Comparison of ENCODE assay signal across 23 cellular contexts in the genomic region with DNA sequence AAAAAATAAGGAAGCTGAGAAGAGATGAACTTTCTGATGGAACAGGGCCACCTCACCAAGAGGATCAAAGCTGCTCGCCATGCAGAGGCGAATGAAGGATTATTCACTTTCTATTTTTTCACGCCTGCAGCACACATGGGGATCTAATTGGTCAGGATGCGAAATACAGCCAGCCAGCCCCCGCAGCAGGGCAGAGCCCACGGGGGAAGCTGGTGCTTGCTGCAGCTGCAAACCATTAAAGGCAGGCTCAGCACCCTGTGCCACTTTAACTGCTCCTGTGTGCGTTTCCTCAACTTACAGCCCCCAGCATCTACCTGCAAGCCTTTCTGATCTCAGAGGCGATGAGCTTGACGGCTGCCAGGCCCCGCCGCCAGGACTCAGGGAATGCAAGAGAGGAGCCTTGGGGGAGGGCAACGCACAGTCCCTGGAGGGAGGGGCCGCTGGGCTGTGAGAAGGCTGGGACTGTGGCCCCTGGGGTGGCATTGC.
DNase-seq lines count a peak whose midpoint lies in the region; ATAC-seq and TF ChIP-seq lines count a peak whose summit lies in the region.
"Had no signal": no experiment of that assay in that cellular context is flagged by ENCODE, and none has a peak within 500 bp of the region (broad histone marks: within the 10 kb centered on the region; RNA-seq: fewer than 3 reads in every experiment).

No MANE protein-coding gene starts in this region.

- H3K4me3 ChIP-seq in DND-41 (ENCODE audit: low read depth in 1 of 2, low read length in 2 of 2) (no peak overlapping the region), body of pancreas (no peak overlapping the region)
- H3K4me3 ChIP-seq: esophagus squamous epithelium, lung, prostate gland, thoracic aorta had no signal

- intact Hi-C loops in body of pancreas (cut with DNase I), result no loop called here

- peaks cover 4% of the 10 kb centered on the region for H3K4me1 Mint-ChIP-seq in activated T-cell treated with anti-CD3 and anti-CD28 coated beads, Interleukin-2, amount 50 U/mL, for 4 hours (ENCODE audit: low read depth)

- H3K27ac ChIP-seq in DND-41 (ENCODE audit: low read length), result peak overlapping the region; percentile 65
- peak overlapping the region; percentile 41 for H3K27ac ChIP-seq in KOPT-K1 (ENCODE audit: low read depth, low read length, poor library complexity, severe bottlenecking)
- H3K27ac ChIP-seq in body of pancreas, result peak overlapping the region in 1 of 4 donors; percentile 46
- H3K27ac ChIP-seq: prostate gland, thoracic aorta had no signal

- DNase-seq in DND-41, result peak; percentile 55
- no peak for DNase-seq in body of pancreas
- peak; percentile 5 for DNase-seq in myocyte (ENCODE audit: low read depth)
- DNase-seq in ecto neural progenitor cell (ENCODE audit: low spot score), result no peak
- DNase-seq in NCI-H146 treated with DMSO at 0.1 percent for 48 hours (lab: John Stamatoyannopoulos, UW; ENCODE audit: unreplicated experiment), result no peak
- no peak for DNase-seq in activated T-cell treated with anti-CD3 and anti-CD28 coated beads, Interleukin-2, amount 50 U/mL, for 4 hours
- DNase-seq: activated CD4-positive, alpha-beta T cell treated with anti-CD3 and anti-CD28 coated beads for 48 hours; activated CD8-positive, alpha-beta memory T cell treated with anti-CD3 and anti-CD28 coated beads, Interleukin-2, amount 50 U/mL, for 4 hours; activated gamma-delta T cell treated with Interleukin-2 at 50 U/mL for 16 hours; central memory CD4-positive, alpha-beta T cell; effector CD4-positive, alpha-beta T cell; esophagus squamous epithelium; GF-D8; NCI-H2081 treated with DMSO at 0.1 percent for 48 hours; NCI-H524 treated with DMSO at 0.1 percent for 48 hours; PC-3; stimulated activated CD4-positive, alpha-beta T cell treated with anti-CD3 and anti-CD28 coated beads, Interleukin-12 subunit alpha, Interleukin-12 subunit beta, amount 100 ng/mL, for 4 hours had no signal

- H4K20me1 ChIP-seq in DND-41 (ENCODE audit: insufficient read depth, low read length), result no peaks in the 10 kb centered on the region

- H3K9me3 Mint-ChIP-seq in activated T-cell treated with anti-CD3 and anti-CD28 coated beads, Interleukin-2, amount 50 U/mL, for 4 hours, result no peaks in the 10 kb centered on the region
- H3K9me3 Mint-ChIP-seq: natural killer cell treated with Interleukin-12 subunit alpha and Interleukin-12 subunit beta and Interleukin-15 and Interleukin-18, amount 100 ng/mL, for 72 hours had no signal

- peaks cover 25% of the 10 kb centered on the region for H3K27me3 Mint-ChIP-seq in activated T-cell treated with anti-CD3 and anti-CD28 coated beads, Interleukin-2, amount 50 U/mL, for 4 hours (ENCODE audit: low read depth)

- ATAC-seq in DND-41 (ENCODE audit: insufficient read depth, low read depth) (peak; percentile 77), body of pancreas (peak; percentile 16), HG02981 (IDR thresholded peaks at IDR 0.05; ENCODE audit: unreplicated experiment) (no peak)
- no peak for ATAC-seq in activated T-cell treated with anti-CD3 and anti-CD28 coated beads, Interleukin-2, amount 50 U/mL, for 4 hours
- ATAC-seq: natural killer cell treated with Interleukin-12 subunit alpha and Interleukin-12 subunit beta and Interleukin-15 and Interleukin-18, amount 100 ng/mL, for 72 hours; PC-3 had no signal

- peak overlapping the region; percentile 35; the same call in 1 of the 2 replicates for H2AFZ ChIP-seq in DND-41 (ENCODE audit: low read depth, low read length)

- H3K36me3 ChIP-seq in DND-41 (ENCODE audit: insufficient read depth, low read length), result no peaks in the 10 kb centered on the region
- no peaks in the 10 kb centered on the region for H3K36me3 ChIP-seq in KOPT-K1 (ENCODE audit: insufficient read depth, low read length)
- no peaks in the 10 kb centered on the region for H3K36me3 ChIP-seq in body of pancreas (replicated peaks in 1 of 2; ENCODE audit: insufficient read depth in 1 of 2, low read depth in 2 of 2)
- H3K36me3 ChIP-seq: esophagus squamous epithelium, prostate gland, thoracic aorta had no signal

- peak overlapping the region; percentile 12; the same call in 1 of the 2 replicates for H3K4me2 ChIP-seq in DND-41 (ENCODE audit: insufficient read depth, low read length)

- no peak for TF ChIP-seq POLR2A in body of pancreas (IDR thresholded peaks at IDR 0.05)

- WGBS in body of pancreas, 2 donors, result 53 to 66% methylated on average over 7 to 13 of the region's 13 CpGs

- H3K9me3 ChIP-seq in DND-41 (ENCODE audit: insufficient read depth, low read length, severe bottlenecking), result no peaks in the 10 kb centered on the region
- H3K9me3 ChIP-seq in KOPT-K1 (ENCODE audit: insufficient read depth, low read length, poor library complexity, severe bottlenecking), result no peaks in the 10 kb centered on the region
- no peaks in the 10 kb centered on the region for H3K9me3 ChIP-seq in body of pancreas
- H3K9me3 ChIP-seq: esophagus squamous epithelium, prostate gland, thoracic aorta had no signal

- H3K4me1 ChIP-seq in DND-41 (ENCODE audit: insufficient read depth, low read length) (peaks cover 31% of the 10 kb centered on the region), body of pancreas (peaks cover 13% of the 10 kb centered on the region)
- H3K4me1 ChIP-seq: prostate gland had no signal

- H3K36me3 Mint-ChIP-seq in activated T-cell treated with anti-CD3 and anti-CD28 coated beads, Interleukin-2, amount 50 U/mL, for 4 hours (ENCODE audit: insufficient read depth), result no peaks in the 10 kb centered on the region
- H3K36me3 Mint-ChIP-seq: natural killer cell treated with Interleukin-12 subunit alpha and Interleukin-12 subunit beta and Interleukin-15 and Interleukin-18, amount 100 ng/mL, for 72 hours had no signal

- H3K79me2 ChIP-seq in DND-41 (ENCODE audit: insufficient read depth, low read length), result no peaks in the 10 kb centered on the region

- H3K4me3 Mint-ChIP-seq in activated T-cell treated with anti-CD3 and anti-CD28 coated beads, Interleukin-2, amount 50 U/mL, for 4 hours, result no peak overlapping the region
- H3K4me3 Mint-ChIP-seq: natural killer cell treated with Interleukin-12 subunit alpha and Interleukin-12 subunit beta and Interleukin-15 and Interleukin-18, amount 100 ng/mL, for 72 hours had no signal

- H3K27me3 ChIP-seq in DND-41 (ENCODE audit: insufficient read depth, low read length, poor library complexity), result no peaks in the 10 kb centered on the region
- no peaks in the 10 kb centered on the region for H3K27me3 ChIP-seq in body of pancreas

- TF ChIP-seq CTCF in DND-41 (IDR thresholded peaks at IDR 0.05; ENCODE audit: borderline replicate concordance, extremely low read depth, low read length, poor library complexity, severe bottlenecking) (no peak), body of pancreas (IDR thresholded peaks at IDR 0.05) (no peak)

- no peak overlapping the region for H3K9ac ChIP-seq in DND-41 (ENCODE audit: low read depth, low read length)

Comparison
In these comparisons a context has a peak if more than half of its experiments do, and no peak if none do; other contexts are left out.
1. ATAC-seq: peak in DND-41 (single experiment) and body of pancreas (single experiment); none in HG02981 (single experiment) and activated T-cell treated with anti-CD3 and anti-CD28 coated beads, Interleukin-2, amount 50 U/mL, for 4 hours (0 of 2).
2. DNase-seq: peak in DND-41 (single experiment) and myocyte (single experiment); none in body of pancreas (0 of 4), ecto neural progenitor cell (single experiment), NCI-H146 treated with DMSO at 0.1 percent for 48 hours (single experiment) and activated T-cell treated with anti-CD3 and anti-CD28 coated beads, Interleukin-2, amount 50 U/mL, for 4 hours (single experiment).